In genomic region chr12:94401326-94401725, GRCh38 we compare ENCODE assay signal across 28 cellular contexts.
"Had no signal": no experiment of that assay in that cellular context is flagged by ENCODE, and none has a peak within 500 bp of the region (broad histone marks: within the 10 kb centered on the region; RNA-seq: fewer than 3 reads in every experiment).

No MANE protein-coding gene starts in this region.

- DNase-seq: activated CD4-positive, alpha-beta memory T cell treated with anti-CD3 and anti-CD28 coated beads for 36 hours; activated CD4-positive, alpha-beta T cell treated with anti-CD3 and anti-CD28 coated beads for 36 hours; activated CD4-positive, alpha-beta T cell treated with anti-CD3 and anti-CD28 coated beads, Interleukin-2, amount 10 ng/mL, durations not matched to agents 24 days and 14 days; activated CD4-positive, CD25-positive, alpha-beta regulatory T cell; activated CD4-positive, CD25-positive, alpha-beta regulatory T cell treated with anti-CD3 and anti-CD28 coated beads, Interleukin-2, amount 50 U/mL, for 72 hours; activated CD8-positive, alpha-beta memory T cell treated with anti-CD3 and anti-CD28 coated beads, Interleukin-2, amount 10 ng/mL, durations not matched to agents 7 days and 5 days; activated CD8-positive, alpha-beta memory T cell treated with anti-CD3 and anti-CD28 coated beads, Interleukin-2, amount 50 U/mL, for 4 hours; activated CD8-positive, alpha-beta T cell treated with anti-CD3 and anti-CD28 coated beads, Interleukin-2, amount 10 ng/mL, durations not matched to agents 7 days and 5 days; activated effector memory CD4-positive, alpha-beta T cell treated with anti-CD3 and anti-CD28 coated beads, Interleukin-2, amount 50 U/mL, for 16 hours; activated naive CD4-positive, alpha-beta T cell treated with anti-CD3 and anti-CD28 coated beads for 36 hours; activated naive CD8-positive, alpha-beta T cell treated with anti-CD3 and anti-CD28 coated beads for 36 hours; activated naive CD8-positive, alpha-beta T cell treated with anti-CD3 and anti-CD28 coated beads, Interleukin-2, amount 50 U/mL, for 24 hours; activated T-cell treated with anti-CD3 and anti-CD28 coated beads, Interleukin-2, amount 50 U/mL, for 1 hour; activated T-cell treated with anti-CD3 and anti-CD28 coated beads, Interleukin-2, amount 50 U/mL, for 48 hours; adrenal gland; amygdala; aorta; body of pancreas; caudate nucleus; cortex of kidney; dermis blood vessel endothelial cell; effector CD8-positive, alpha-beta T cell; esophagus squamous epithelium; foreskin keratinocyte; gastrocnemius medialis; glutamatergic neuron; heart left ventricle; T-helper 2 cell had no signal
